ENCODE assay signal across 17 cellular contexts in genomic region chr2:173571887-173572680, GRCh38.
DNase-seq lines count a peak whose midpoint lies in the region; ATAC-seq, FAIRE-seq and TF ChIP-seq lines count a peak whose summit lies in the region.
"Had no signal": no experiment of that assay in that cellular context is flagged by ENCODE, and none has a peak within 500 bp of the region (broad histone marks: within the 10 kb centered on the region; RNA-seq: fewer than 3 reads in every experiment).

No MANE protein-coding gene starts in this region.

- H3K23me2 ChIP-seq in H9 (ENCODE audit: insufficient read length, low read depth, low read length, poor library complexity, severe bottlenecking): no peaks in the 10 kb centered on the region

- no peak overlapping the region for H3K27ac ChIP-seq in H9 (ENCODE audit: insufficient read length, low read depth, low read length)
- no peak overlapping the region for H3K27ac ChIP-seq in neuronal stem cell (replicated peaks; ENCODE audit: low read length)

- H2AK5ac ChIP-seq in H9 (ENCODE audit: insufficient read length, low read length) (no peak overlapping the region), neuronal stem cell (ENCODE audit: low read depth, low read length) (no peak overlapping the region)

- no peak overlapping the region for H4K5ac ChIP-seq in H9 (ENCODE audit: insufficient read length, low read depth, low read length)

- TF ChIP-seq CTCF in H9 (conservative IDR thresholded peaks at IDR 0.05) (no peak), epithelial cell of esophagus (IDR thresholded peaks at IDR 0.05; ENCODE audit: insufficient read depth, low read depth, low read length, missing control alignments) (no peak)

- H3K23ac ChIP-seq in H9 (ENCODE audit: insufficient read length, low read depth, low read length) (no peak overlapping the region), neuronal stem cell (ENCODE audit: low read depth, low read length, poor library complexity) (no peak overlapping the region)

- H4K20me1 ChIP-seq in H9 (ENCODE audit: control insufficient read depth, insufficient read depth, insufficient read length): no peaks in the 10 kb centered on the region

- no peak for FAIRE-seq in RCC 7860 (lab: Jason Lieb, UNC)
- FAIRE-seq: endometrium, kidney had no signal

- no peak overlapping the region for H2BK12ac ChIP-seq in H9 (ENCODE audit: insufficient read length, low read depth, low read length)
- H2BK12ac ChIP-seq in neuronal stem cell (ENCODE audit: low read length): no peak overlapping the region

- no peaks in the 10 kb centered on the region for H3K36me3 ChIP-seq in neuronal stem cell (replicated peaks in 1 of 2; ENCODE audit: control insufficient read depth in 2 of 2, insufficient read depth in 2 of 2, low read length in 2 of 2)

- H3K4me3 ChIP-seq in epithelial cell of esophagus (ENCODE audit: low read length) (no peak overlapping the region), neuronal stem cell (ENCODE audit: low read length in 2 of 2) (no peak overlapping the region)

- no peak overlapping the region for H3K4me3 Mint-ChIP-seq in H9
- H3K4me3 Mint-ChIP-seq: activated naive CD8-positive, alpha-beta T cell treated with anti-CD3 and anti-CD28 coated beads, Interleukin-2, amount 50 U/mL, for 24 hours; activated T-cell treated with anti-CD3 and anti-CD28 coated beads, Interleukin-2, amount 50 U/mL, for 4 hours; CD4-positive, CD25-positive, alpha-beta regulatory T cell had no signal

- no peak overlapping the region for H2BK20ac ChIP-seq in H9 (ENCODE audit: low read depth, low read length, poor library complexity, severe bottlenecking)

- H3T11ph ChIP-seq in H9 (ENCODE audit: low read length): no peak overlapping the region

- H4K8ac ChIP-seq in H9 (replicated peaks; ENCODE audit: insufficient read length, low read depth, low read length) (no peak overlapping the region), neuronal stem cell (ENCODE audit: low read depth, low read length) (no peak overlapping the region)

- DNase-seq in H9 (no peak), NCI-H510A (lab: John Stamatoyannopoulos, UW) (peak; percentile 35), epithelial cell of esophagus (ENCODE audit: low read depth) (peak; percentile 23), neuronal stem cell (ENCODE audit: low spot score) (no peak), RCC 7860 (ENCODE audit: low spot score) (no peak)
- no peak for DNase-seq in stimulated activated CD4-positive, alpha-beta T cell treated with anti-CD3 and anti-CD28 coated beads, Interleukin-2, amount 100 ng/mL, for 24 hours
- DNase-seq: activated CD4-positive, alpha-beta T cell treated with anti-CD3 and anti-CD28 coated beads, Interleukin-2, amount 50 U/mL, for 1 hour; activated naive CD8-positive, alpha-beta T cell treated with anti-CD3 and anti-CD28 coated beads, Interleukin-2, amount 50 U/mL, for 24 hours; activated T-cell treated with anti-CD3 and anti-CD28 coated beads, Interleukin-2, amount 50 U/mL, for 4 hours; CD4-positive, CD25-positive, alpha-beta regulatory T cell; cerebellar nuclear complex; kidney; SIG-M5; T1000 had no signal

- H2BK15ac ChIP-seq in H9 (ENCODE audit: low read depth, low read length) (no peak overlapping the region), neuronal stem cell (ENCODE audit: low read length) (no peak overlapping the region)

- no peak overlapping the region for H3K18ac ChIP-seq in H9 (ENCODE audit: insufficient read length, low read depth, low read length)
- H3K18ac ChIP-seq in neuronal stem cell (ENCODE audit: low read length): no peak overlapping the region

- no peaks in the 10 kb centered on the region for H3K9me3 ChIP-seq in H9 (ENCODE audit: control insufficient read depth, low read depth, low read length)
- H3K9me3 ChIP-seq in neuronal stem cell (replicated peaks in 1 of 2; ENCODE audit: control insufficient read depth in 2 of 2, insufficient read depth in 1 of 2, low read depth in 1 of 2, low read length in 2 of 2): peaks cover 0 to 7% of the 10 kb centered on the region in 2 donors

- H3K9ac ChIP-seq in H9 (ENCODE audit: extremely low read depth, insufficient read length, low read length) (no peak overlapping the region), neuronal stem cell (ENCODE audit: low read depth, low read length, poor library complexity) (no peak overlapping the region)

- H3K27ac Mint-ChIP-seq in H9: peak overlapping the region in 1 of 3 experiments; percentile 2; a peak in 1 of 7 replicates
- H3K27ac Mint-ChIP-seq: activated naive CD8-positive, alpha-beta T cell treated with anti-CD3 and anti-CD28 coated beads, Interleukin-2, amount 50 U/mL, for 24 hours had no signal

- H3K9me3 Mint-ChIP-seq in H9: peaks cover 2 to 9% of the 10 kb centered on the region in 2 experiments; a peak in 3 of 5 replicates
- H3K9me3 Mint-ChIP-seq: activated naive CD8-positive, alpha-beta T cell treated with anti-CD3 and anti-CD28 coated beads, Interleukin-2, amount 50 U/mL, for 24 hours; activated T-cell treated with anti-CD3 and anti-CD28 coated beads, Interleukin-2, amount 50 U/mL, for 4 hours had no signal

- peaks cover 22% of the 10 kb centered on the region in 2 experiments for H3K4me1 Mint-ChIP-seq in H9

- H3K36me3 Mint-ChIP-seq in H9 (ENCODE audit: insufficient read depth in 1 of 3, low read depth in 3 of 3): peaks cover 3 to 16% (median 5%) of the 10 kb centered on the region in 3 experiments; a peak in 4 of 7 replicates
- H3K36me3 Mint-ChIP-seq: CD4-positive, CD25-positive, alpha-beta regulatory T cell had no signal

- H2BK120ac ChIP-seq in H9 (ENCODE audit: low read depth, low read length, poor library complexity, severe bottlenecking): no peak overlapping the region
- H2BK120ac ChIP-seq in neuronal stem cell (ENCODE audit: low read depth, low read length): no peak overlapping the region

- no peak overlapping the region for H3K4ac ChIP-seq in H9 (ENCODE audit: low read depth, low read length)
- no peak overlapping the region for H3K4ac ChIP-seq in neuronal stem cell (ENCODE audit: low read length)

- H3K4me2 ChIP-seq in H9 (ENCODE audit: insufficient read depth, insufficient read length, low read length): no peak overlapping the region
- H3K4me2 ChIP-seq in neuronal stem cell (ENCODE audit: insufficient read depth, low read length, poor library complexity, severe bottlenecking): no peak overlapping the region

- H3K27me3 Mint-ChIP-seq in H9 (ENCODE audit: low read depth): no peaks in the 10 kb centered on the region
- H3K27me3 Mint-ChIP-seq: progenitor cell of endocrine pancreas had no signal

- H3K27me3 ChIP-seq in H9 (ENCODE audit: insufficient read depth, low read length) (no peaks in the 10 kb centered on the region), neuronal stem cell (ENCODE audit: control insufficient read depth in 3 of 3, insufficient read depth in 3 of 3, low read depth in 1 of 3, low read length in 3 of 3) (no peaks in the 10 kb centered on the region)

- H4K91ac ChIP-seq in H9 (ENCODE audit: insufficient read length, low read depth, low read length) (no peak overlapping the region), neuronal stem cell (ENCODE audit: low read depth, low read length, poor library complexity) (no peak overlapping the region)

- no peak overlapping the region for H3K56ac ChIP-seq in H9 (ENCODE audit: insufficient read length, low read depth, low read length)

- 100% methylated on average over 2 of the region's 5 CpGs for WGBS in H9 (ENCODE audit: extremely low coverage, insufficient read length, low lambda C conversion rate)
- 100% methylated on average over 2 of the region's 5 CpGs; no CpG with 5 or more reads in 1 of the 2 donors for WGBS in neuronal stem cell (ENCODE audit: extremely low coverage in 2 of 2, insufficient read length in 2 of 2, insufficient replicate concordance in 1 of 2), 2 donors

- H3K79me1 ChIP-seq in H9 (ENCODE audit: insufficient read depth, low read depth, low read length, poor library complexity, severe bottlenecking): no peaks in the 10 kb centered on the region
- H3K79me1 ChIP-seq in neuronal stem cell (ENCODE audit: low read depth, low read length): no peaks in the 10 kb centered on the region

- no peak for ATAC-seq in HG03457 (IDR thresholded peaks at IDR 0.05; ENCODE audit: unreplicated experiment)
- ATAC-seq: activated naive CD8-positive, alpha-beta T cell treated with anti-CD3 and anti-CD28 coated beads, Interleukin-2, amount 50 U/mL, for 24 hours; activated T-cell treated with anti-CD3 and anti-CD28 coated beads, Interleukin-2, amount 50 U/mL, for 4 hours had no signal

- H3K4me1 ChIP-seq in H9 (ENCODE audit: insufficient read depth, low read length): peaks cover 2% of the 10 kb centered on the region; the same call in 1 of the 2 replicates
- H3K4me1 ChIP-seq in neuronal stem cell (ENCODE audit: control insufficient read depth in 2 of 2, insufficient read depth in 1 of 2, low read depth in 1 of 2, low read length in 2 of 2): peaks cover 0 to 17% of the 10 kb centered on the region in 2 donors

- H3K14ac ChIP-seq in H9 (ENCODE audit: insufficient read depth, low read length) (peak overlapping the region; percentile 49; the same call in 1 of the 2 replicates), neuronal stem cell (ENCODE audit: low read length) (no peak overlapping the region)

- H2AFZ ChIP-seq in H9 (ENCODE audit: low read length) (no peak overlapping the region), neuronal stem cell (ENCODE audit: low read length) (peak overlapping the region; percentile 93)

- no peaks in the 10 kb centered on the region; the same call in 1 of the 2 replicates for H3K79me2 ChIP-seq in H9 (ENCODE audit: insufficient read depth, low read length)

- H2BK5ac ChIP-seq in H9 (ENCODE audit: insufficient read length, low read length) (no peak overlapping the region), neuronal stem cell (ENCODE audit: low read length) (no peak overlapping the region)

Comparison
In these comparisons a context has a peak if more than half of its experiments do, and no peak if none do; other contexts are left out.
1. DNase-seq: peak in NCI-H510A (single experiment) and epithelial cell of esophagus (single experiment); none in H9 (single experiment), neuronal stem cell (single experiment), stimulated activated CD4-positive, alpha-beta T cell treated with anti-CD3 and anti-CD28 coated beads, Interleukin-2, amount 100 ng/mL, for 24 hours (0 of 2) and RCC 7860 (single experiment).